ENCODE assay signal across 17 cellular contexts in genomic region chr6:167130712-167131684, GRCh38. TPM values are rescaled to one million over a fixed set of nuclear protein-coding genes. Genes with fewer than 3 reads are reported as not detected.
DNase-seq lines count a peak whose midpoint lies in the region; ATAC-seq and TF ChIP-seq lines count a peak whose summit lies in the region.
"Had no signal": no experiment of that assay in that cellular context is flagged by ENCODE, and none has a peak within 500 bp of the region (broad histone marks: within the 10 kb centered on the region; RNA-seq: fewer than 3 reads in every experiment).

No MANE protein-coding gene starts in this region.

- H3K36me3 ChIP-seq in CD8-positive, alpha-beta T cell (ENCODE audit: insufficient read depth, low read length), result no peaks in the 10 kb centered on the region
- no peaks in the 10 kb centered on the region for H3K36me3 ChIP-seq in lower lobe of right lung
- H3K36me3 ChIP-seq: gastrocnemius medialis had no signal

- no peak for TF ChIP-seq CTCF in CD8-positive, alpha-beta T cell (IDR thresholded peaks at IDR 0.05)
- no peak for TF ChIP-seq CTCF in lower lobe of right lung (IDR thresholded peaks at IDR 0.05)

- no peaks in the 10 kb centered on the region for H3K9me3 Mint-ChIP-seq in CD8-positive, alpha-beta T cell
- H3K9me3 Mint-ChIP-seq: activated naive CD8-positive, alpha-beta T cell treated with anti-CD3 and anti-CD28 coated beads, Interleukin-2, amount 50 U/mL, for 24 hours had no signal

- POLR2A ChIA-PET in CD8-positive, alpha-beta T cell (lab: Charles Lee), result interaction anchor here (1.2 kb wide), 1 partner anchor 75 kb away, joined by 3 read pairs; no protein-coding TSS in a partner anchor

- H3K27ac Mint-ChIP-seq in CD8-positive, alpha-beta T cell, result peak overlapping the region; percentile 64

- no peak for TF ChIP-seq POLR2A in GM18505 (IDR thresholded peaks at IDR 0.05; ENCODE audit: borderline replicate concordance, extremely low read depth, insufficient read depth, insufficient read length)

- intact Hi-C loops in CD8-positive, alpha-beta T cell (cut with DNase I, micrococcal nuclease), result no loop called here
- intact Hi-C loops in lower lobe of right lung (cut with DNase I), result no loop called here

- H3K36me3 Mint-ChIP-seq in CD8-positive, alpha-beta T cell, result peaks cover 2% of the 10 kb centered on the region

- H3K4me1 Mint-ChIP-seq in CD8-positive, alpha-beta T cell (ENCODE audit: low read depth), result peaks cover 24% of the 10 kb centered on the region

- no peak for ATAC-seq in CD8-positive, alpha-beta T cell
- ATAC-seq in GM18505 (IDR thresholded peaks at IDR 0.05; ENCODE audit: unreplicated experiment), result peak; percentile 44
- peak; percentile 75 to 87 for ATAC-seq in lower lobe of right lung
- ATAC-seq in HG03135 (IDR thresholded peaks at IDR 0.05; ENCODE audit: unreplicated experiment), result no peak
- ATAC-seq: activated naive CD8-positive, alpha-beta T cell treated with anti-CD3 and anti-CD28 coated beads, Interleukin-2, amount 50 U/mL, for 24 hours; gastrocnemius medialis had no signal

- no peaks in the 10 kb centered on the region for H3K9me3 ChIP-seq in CD8-positive, alpha-beta T cell (ENCODE audit: low read length)
- H3K9me3 ChIP-seq in lower lobe of right lung, result no peaks in the 10 kb centered on the region
- H3K9me3 ChIP-seq: gastrocnemius medialis had no signal

- H3K4me3 Mint-ChIP-seq in CD8-positive, alpha-beta T cell, result no peak overlapping the region
- H3K4me3 Mint-ChIP-seq: activated naive CD8-positive, alpha-beta T cell treated with anti-CD3 and anti-CD28 coated beads, Interleukin-2, amount 50 U/mL, for 24 hours had no signal

- no peaks in the 10 kb centered on the region for H3K27me3 Mint-ChIP-seq in CD8-positive, alpha-beta T cell (ENCODE audit: low read depth)
- H3K27me3 Mint-ChIP-seq: activated naive CD8-positive, alpha-beta T cell treated with anti-CD3 and anti-CD28 coated beads, Interleukin-2, amount 50 U/mL, for 24 hours had no signal

- H3K27me3 ChIP-seq in CD8-positive, alpha-beta T cell (ENCODE audit: insufficient read depth, low read length), result no peaks in the 10 kb centered on the region
- no peaks in the 10 kb centered on the region for H3K27me3 ChIP-seq in lower lobe of right lung (ENCODE audit: low read depth)
- H3K27me3 ChIP-seq: gastrocnemius medialis had no signal

- H3K27ac ChIP-seq in CD8-positive, alpha-beta T cell (ENCODE audit: low read depth, low read length), result no peak overlapping the region
- H3K27ac ChIP-seq in lower lobe of right lung, result no peak overlapping the region
- H3K27ac ChIP-seq: gastrocnemius medialis, KMS-11 had no signal

- CTCF ChIA-PET in CD8-positive, alpha-beta T cell (lab: Charles Lee), result interaction anchor here (0.5 to 2.7 kb wide), 2 partner anchors 11 to 128 kb away, joined by 3 to 9 read pairs; no protein-coding TSS in a partner anchor

- no peak overlapping the region for H3K4me3 ChIP-seq in CD8-positive, alpha-beta T cell (ENCODE audit: low read depth, low read length)
- no peak overlapping the region for H3K4me3 ChIP-seq in lower lobe of right lung
- H3K4me3 ChIP-seq: gastrocnemius medialis had no signal

- no peak for DNase-seq in CD8-positive, alpha-beta T cell
- peak; percentile 85 for DNase-seq in NCI-H345 (lab: John Stamatoyannopoulos, UW)
- DNase-seq in lower lobe of right lung, result no peak
- DNase-seq in amygdala (lab: John Stamatoyannopoulos, UW), result no peak
- no peak for DNase-seq in SW 1271 (lab: John Stamatoyannopoulos, UW)
- no peak for DNase-seq in NCI-H526 treated with DMSO at 0.1 percent for 48 hours (lab: John Stamatoyannopoulos, UW)
- DNase-seq: activated naive CD8-positive, alpha-beta T cell treated with anti-CD3 and anti-CD28 coated beads, Interleukin-2, amount 50 U/mL, for 24 hours; cortex of kidney; gastrocnemius medialis; NCI-H82; stimulated activated CD4-positive, alpha-beta T cell treated with anti-CD3 and anti-CD28 coated beads, Interleukin-4, amount 100 ng/mL, for 1 hour had no signal

- H3K4me1 ChIP-seq in CD8-positive, alpha-beta T cell (ENCODE audit: insufficient read depth, low read length), result peaks cover 6% of the 10 kb centered on the region
- H3K4me1 ChIP-seq in lower lobe of right lung, result no peaks in the 10 kb centered on the region
- H3K4me1 ChIP-seq: gastrocnemius medialis had no signal

RNA-seq across cellular contexts. Expression of gene CCR6, which starts 8.1 kb away (rescaled TPM):
- 10 to 100 TPM in 1 of 2 experiments, 1 to 10 TPM in 1; 7.6 to 10.3 TPM for total RNA-seq in CD8-positive, alpha-beta T cell
- 0.83 TPM for total RNA-seq in lower lobe of right lung
- total RNA-seq: gastrocnemius medialis, temporal lobe had no signal

RNA-seq across cellular contexts. Expression of gene GPR31, which starts 26.8 kb away (rescaled TPM):
- total RNA-seq in CD8-positive, alpha-beta T cell, result not detected
- total RNA-seq in lower lobe of right lung, result not detected
- total RNA-seq: activated CD8-positive, alpha-beta memory T cell treated with anti-CD3 and anti-CD28 coated beads for 36 hours; gastrocnemius medialis; lower leg skin; temporal lobe had no signal

Comparison
In these comparisons a context has a peak if more than half of its experiments do, and no peak if none do; other contexts are left out.
1. ATAC-seq: peak in GM18505 (single experiment) and lower lobe of right lung (2 of 2); none in CD8-positive, alpha-beta T cell (single experiment) and HG03135 (single experiment).